1 cellular context compared by ENCODE assay signal in genomic region chr17:19363114-19363438, GRCh38.
TF ChIP-seq lines count a peak whose summit lies in the region.

No MANE protein-coding gene starts in this region.

TF ChIP-seq in endothelial cell of umbilical vein, 7 proteins besides CTCF, POLR2A, EP300 and RAD21:
- no peak for TF ChIP-seq GATA2 (IDR thresholded peaks at IDR 0.05; ENCODE audit: insufficient read depth, insufficient read length, low read depth, low read length)
- no peak for TF ChIP-seq POLR2AphosphoS5 (IDR thresholded peaks at IDR 0.05; ENCODE audit: insufficient read depth, low read depth, low read length)
- no peak for TF ChIP-seq JUN (IDR thresholded peaks at IDR 0.05; ENCODE audit: borderline replicate concordance, insufficient read depth, insufficient read length, low read depth)
- TF ChIP-seq, protein P1, sequence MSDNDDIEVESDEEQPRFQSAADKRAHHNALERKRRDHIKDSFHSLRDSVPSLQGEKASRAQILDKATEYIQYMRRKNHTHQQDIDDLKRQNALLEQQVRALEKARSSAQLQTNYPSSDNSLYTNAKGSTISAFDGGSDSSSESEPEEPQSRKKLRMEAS (IDR thresholded peaks at IDR 0.05; ENCODE audit: insufficient read depth, insufficient read length): no peak
